8 cellular contexts compared by ENCODE assay signal in the genomic region with DNA sequence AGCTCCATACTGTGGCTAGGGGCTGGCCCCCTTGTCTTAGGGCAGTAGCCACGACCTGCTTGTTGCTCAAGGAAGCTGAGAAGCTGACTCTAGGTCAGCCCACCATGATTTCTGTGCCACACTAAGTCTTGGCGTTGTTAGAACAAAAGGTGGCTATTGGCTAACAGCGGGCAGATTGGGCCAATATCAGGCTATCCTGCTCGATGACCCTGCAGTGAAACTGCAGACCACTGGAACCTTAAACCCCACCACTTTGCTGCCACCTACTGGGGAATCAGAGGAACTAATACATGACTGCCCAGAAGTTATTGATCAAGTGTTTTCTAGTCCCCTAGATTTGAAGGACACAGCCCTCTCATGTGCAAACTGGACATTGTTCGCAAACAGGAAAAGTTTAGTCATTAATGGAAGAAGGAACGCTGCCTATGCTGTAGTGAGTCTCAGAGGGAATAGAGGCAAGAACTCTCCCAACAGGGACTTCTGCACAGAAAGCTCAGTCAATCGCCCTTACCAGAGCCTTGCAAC. TPM values are rescaled to one million over a fixed set of nuclear protein-coding genes. Genes with fewer than 3 reads are reported as not detected.
A peak's percentile ranks its signal among the peaks of the same experiment; 100 is the strongest.
DNase-seq lines count a peak whose midpoint lies in the region; ATAC-seq and TF ChIP-seq lines count a peak whose summit lies in the region.

No MANE protein-coding gene starts in this region.

- H3K36me3 Mint-ChIP-seq in T-cell (no peaks in the 10 kb centered on the region), brain (no peaks in the 10 kb centered on the region)
- no peaks in the 10 kb centered on the region for H3K36me3 Mint-ChIP-seq in stimulated activated naive B cell treated with anti-CD40 and anti-IgM and Interleukin-4, amounts not matched to agents 10 μg/mL and 1 μg/mL and 100 μg/mL, for 72 hours

- no peak overlapping the region for H3K27ac Mint-ChIP-seq in T-cell
- H3K27ac Mint-ChIP-seq in brain: peak overlapping the region in 3 of 5 experiments; percentile 15 to 59 (median 20)
- no peak overlapping the region for H3K27ac Mint-ChIP-seq in stimulated activated naive B cell treated with anti-CD40 and anti-IgM and Interleukin-4, amounts not matched to agents 10 μg/mL and 1 μg/mL and 100 μg/mL, for 72 hours

- TF ChIP-seq CTCF in brain (conservative IDR thresholded peaks at IDR 0.05): peak; percentile 59 to 77

- DNase-seq in NCI-H2107 treated with DMSO at 0.1 percent for 48 hours (lab: John Stamatoyannopoulos, UW; ENCODE audit: unreplicated experiment) (peak; percentile 26), NCI-H2107 (lab: John Stamatoyannopoulos, UW) (no peak), KG1 (lab: John Stamatoyannopoulos, UW) (peak; percentile 15), T-cell (peak in 22 of 34 experiments; percentile 6 to 40 (median 26)), kidney tubule cell (ENCODE audit: low spot score) (peak; percentile 44)
- no peak for DNase-seq in stimulated activated naive B cell treated with anti-CD40 and anti-IgM and Interleukin-4, amounts not matched to agents 10 μg/mL and 1 μg/mL and 100 μg/mL, for 72 hours

- POLR2A ChIA-PET in T-cell (lab: Charles Lee): interaction anchor here in 1 of 2 donors (0.5 kb wide), 1 partner anchor 1372 kb away, joined by 4 read pairs; no protein-coding TSS in a partner anchor

- H3K27me3 Mint-ChIP-seq in T-cell: no peaks in the 10 kb centered on the region
- peaks cover 7% of the 10 kb centered on the region for H3K27me3 Mint-ChIP-seq in brain
- H3K27me3 Mint-ChIP-seq in stimulated activated naive B cell treated with anti-CD40 and anti-IgM and Interleukin-4, amounts not matched to agents 10 μg/mL and 1 μg/mL and 100 μg/mL, for 72 hours: peaks cover 7 to 16% of the 10 kb centered on the region in 2 donors

- H3K4me1 Mint-ChIP-seq in T-cell (no peaks in the 10 kb centered on the region), brain (peaks cover 63% of the 10 kb centered on the region)
- no peaks in the 10 kb centered on the region for H3K4me1 Mint-ChIP-seq in stimulated activated naive B cell treated with anti-CD40 and anti-IgM and Interleukin-4, amounts not matched to agents 10 μg/mL and 1 μg/mL and 100 μg/mL, for 72 hours

- no peaks in the 10 kb centered on the region for H3K9me3 Mint-ChIP-seq in T-cell
- H3K9me3 Mint-ChIP-seq in brain: no peaks in the 10 kb centered on the region
- no peaks in the 10 kb centered on the region for H3K9me3 Mint-ChIP-seq in stimulated activated naive B cell treated with anti-CD40 and anti-IgM and Interleukin-4, amounts not matched to agents 10 μg/mL and 1 μg/mL and 100 μg/mL, for 72 hours

- H3K4me3 Mint-ChIP-seq in T-cell (no peak overlapping the region), brain (no peak overlapping the region)
- no peak overlapping the region for H3K4me3 Mint-ChIP-seq in stimulated activated naive B cell treated with anti-CD40 and anti-IgM and Interleukin-4, amounts not matched to agents 10 μg/mL and 1 μg/mL and 100 μg/mL, for 72 hours

- CTCF ChIA-PET in T-cell (lab: Charles Lee): interaction anchor here (0.6 to 2.3 kb wide), 9 partner anchors 10 to 1470 kb away, joined by 3 to 10 read pairs (median 4); a partner anchor contains a TSS

- peak; percentile 66 for ATAC-seq in GM21825 (IDR thresholded peaks at IDR 0.05; ENCODE audit: unreplicated experiment)
- peak; percentile 51 to 61 (median 54) for ATAC-seq in T-cell (replicated peaks in 1 of 4)
- peak; percentile 70 to 80 for ATAC-seq in stimulated activated naive B cell treated with anti-CD40 and anti-IgM and Interleukin-4, amounts not matched to agents 10 μg/mL and 1 μg/mL and 100 μg/mL, for 72 hours (replicated peaks)

RNA-seq across cellular contexts. Expression of a gene that starts 17.0 kb away (rescaled TPM):
- total RNA-seq in T-cell: 10 to 100 TPM; 11.6 to 22.0 (median 15.7) TPM
- polyA plus RNA-seq in brain (ENCODE audit: insufficient read depth, low read depth, low replicate concordance): 54.3 TPM

Comparison
In these comparisons a context has a peak if more than half of its experiments do, and no peak if none do; other contexts are left out.
1. DNase-seq: peak in NCI-H2107 treated with DMSO at 0.1 percent for 48 hours (single experiment), KG1 (single experiment), T-cell (22 of 34) and kidney tubule cell (single experiment); none in NCI-H2107 (single experiment) and stimulated activated naive B cell treated with anti-CD40 and anti-IgM and Interleukin-4, amounts not matched to agents 10 μg/mL and 1 μg/mL and 100 μg/mL, for 72 hours (single experiment).
2. H3K27ac Mint-ChIP-seq: peak in brain (3 of 5); none in T-cell (0 of 2) and stimulated activated naive B cell treated with anti-CD40 and anti-IgM and Interleukin-4, amounts not matched to agents 10 μg/mL and 1 μg/mL and 100 μg/mL, for 72 hours (single experiment).
3. Peak in every context shown above with its lines, with median percentiles within 50 percentile points of each other: ATAC-seq.